Comparison of ENCODE assay signal across 10 cellular contexts in genomic region chr15:77819841-77820728, GRCh38.
DNase-seq lines count a peak whose midpoint lies in the region; ATAC-seq, FAIRE-seq and TF ChIP-seq lines count a peak whose summit lies in the region.
"Had no signal": no experiment of that assay in that cellular context is flagged by ENCODE, and none has a peak within 500 bp of the region (broad histone marks: within the 10 kb centered on the region; RNA-seq: fewer than 3 reads in every experiment).

No MANE protein-coding gene starts in this region.

- TF ChIP-seq CTCF in astrocyte of the cerebellum (IDR thresholded peaks at IDR 0.05; ENCODE audit: low read depth, low read length, missing control alignments) (peak; percentile 27), left lung (IDR thresholded peaks at IDR 0.05) (no peak)

- H3K4me3 ChIP-seq in BLaER1 treated with 17β-estradiol and CSF1 and Interleukin-3, amounts not matched to agents 10 nM and 100 nM: peak overlapping the region in 9 of 10 experiments; percentile 27 to 63 (median 45); a peak in 16 of 20 replicates
- H3K4me3 ChIP-seq in astrocyte of the cerebellum (ENCODE audit: low read depth, low read length): no peak overlapping the region
- peak overlapping the region in 1 of 2 donors; percentile 13 for H3K4me3 ChIP-seq in left lung

- peaks cover 0 to 53% (median 19%) of the 10 kb centered on the region in 11 experiments; a peak in 15 of 22 replicates for H4K20me1 ChIP-seq in BLaER1 treated with 17β-estradiol and CSF1 and Interleukin-3, amounts not matched to agents 10 nM and 100 nM

- H3K27ac ChIP-seq in BLaER1 treated with 17β-estradiol and CSF1 and Interleukin-3, amounts not matched to agents 10 nM and 100 nM: no peak overlapping the region
- no peak overlapping the region for H3K27ac ChIP-seq in left lung
- H3K27ac ChIP-seq: HL-60 had no signal

- H3K27me3 ChIP-seq in BLaER1 treated with 17β-estradiol and CSF1 and Interleukin-3, amounts not matched to agents 10 nM and 100 nM: peaks cover 56 to 76% (median 65%) of the 10 kb centered on the region in 11 experiments
- peaks cover 40 to 77% of the 10 kb centered on the region in 2 donors for H3K27me3 ChIP-seq in left lung

- no peak for FAIRE-seq in HTR-8/SVneo (lab: Jason Lieb, UNC)
- FAIRE-seq: endometrium had no signal

- in situ Hi-C loops in astrocyte of the cerebellum (cut with HindIII; ENCODE audit: low sequenced_read_pairs): loop anchor here (5.0 kb wide), 1 partner anchor 37 kb away; no protein-coding TSS in a partner anchor

- TF ChIP-seq POLR2A in GM18505 (IDR thresholded peaks at IDR 0.05; ENCODE audit: borderline replicate concordance, extremely low read depth, insufficient read depth, insufficient read length): no peak

- no peaks in the 10 kb centered on the region for H3K36me3 ChIP-seq in BLaER1 treated with 17β-estradiol and CSF1 and Interleukin-3, amounts not matched to agents 10 nM and 100 nM
- H3K36me3 ChIP-seq in left lung: no peaks in the 10 kb centered on the region

- H3K9me3 ChIP-seq in BLaER1 treated with 17β-estradiol and CSF1 and Interleukin-3, amounts not matched to agents 10 nM and 100 nM (replicated peaks in 1 of 11): no peaks in the 10 kb centered on the region
- H3K9me3 ChIP-seq in left lung: no peaks in the 10 kb centered on the region

- peak; percentile 31 for ATAC-seq in left lung
- ATAC-seq in GM18505 (IDR thresholded peaks at IDR 0.05; ENCODE audit: unreplicated experiment): no peak

- peak overlapping the region; percentile 44 to 86 (median 55) for H3K4me2 ChIP-seq in BLaER1 treated with 17β-estradiol and CSF1 and Interleukin-3, amounts not matched to agents 10 nM and 100 nM

- peak overlapping the region in 1 of 11 experiments; percentile 41; a peak in 2 of 22 replicates for H3K9ac ChIP-seq in BLaER1 treated with 17β-estradiol and CSF1 and Interleukin-3, amounts not matched to agents 10 nM and 100 nM

- intact Hi-C loops in left lung (cut with DNase I): no loop called here

- peak; percentile 62 for DNase-seq in HTR-8/SVneo (ENCODE audit: insufficient read length, low spot score)
- DNase-seq in astrocyte of the cerebellum (ENCODE audit: low read depth): no peak
- DNase-seq in left lung: peak in 1 of 2 donors; percentile 73
- DNase-seq in stimulated activated CD4-positive, alpha-beta T cell treated with anti-CD3 and anti-CD28 coated beads, Interleukin-2, amount 100 ng/mL, for 48 hours: no peak
- no peak for DNase-seq in activated CD8-positive, alpha-beta memory T cell treated with anti-CD3 and anti-CD28 coated beads for 24 hours
- no peak for DNase-seq in superior temporal gyrus (ENCODE audit: extremely low spot score)

- 0 out of 20 replicates have a peak, but pooled peaks cover 0 to 10% (median 0%) of the 10 kb centered on the region in 10 experiments for H3K4me1 ChIP-seq in BLaER1 treated with 17β-estradiol and CSF1 and Interleukin-3, amounts not matched to agents 10 nM and 100 nM
- peaks cover 0 to 12% of the 10 kb centered on the region in 2 donors for H3K4me1 ChIP-seq in left lung
